1 cellular context compared by ENCODE assay signal in the genomic region with DNA sequence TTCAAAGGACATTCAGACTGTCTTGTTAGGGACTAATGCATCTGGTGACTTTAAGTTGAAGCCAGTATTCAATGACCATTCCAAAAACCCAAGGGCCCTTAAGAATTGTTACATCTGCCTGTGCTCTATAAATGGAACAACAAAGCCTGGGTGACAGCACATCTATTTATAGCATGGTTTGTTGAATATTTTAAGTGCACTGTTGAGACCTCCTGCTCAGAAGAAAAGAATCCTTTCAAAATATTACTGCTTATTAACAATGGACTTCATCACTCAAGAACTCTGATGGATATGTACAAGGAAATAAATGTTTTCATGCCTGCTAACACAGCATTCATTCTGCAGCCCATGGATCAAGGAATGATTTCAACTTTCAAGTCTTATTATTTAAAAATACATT.
TF ChIP-seq lines count a peak whose summit lies in the region.

No MANE protein-coding gene starts in this region.

TF ChIP-seq in K562, 482 proteins besides CTCF, POLR2A, EP300 and RAD21:
- TF ChIP-seq MEF2A (IDR thresholded peaks at IDR 0.05; ENCODE audit: control insufficient read depth, low read depth, low read length) (peak; percentile 93), TEAD2 (tag; IDR thresholded peaks at IDR 0.05) (no peak)
TF ChIP-seq in K562: peak in this region for 1.
